ENCODE assay signal across 8 cellular contexts in genomic region chr12:69284131-69284530, GRCh38. TPM values are rescaled to one million over a fixed set of nuclear protein-coding genes. Genes with fewer than 3 reads are reported as not detected.
DNase-seq lines count a peak whose midpoint lies in the region; ATAC-seq, FAIRE-seq and TF ChIP-seq lines count a peak whose summit lies in the region.

No MANE protein-coding gene starts in this region.

- H3K9me3 ChIP-seq in heart right ventricle (no peaks in the 10 kb centered on the region), pancreas (no peaks in the 10 kb centered on the region)

- 0 to 2% methylated on average over 19 of the region's 19 CpGs for WGBS in heart right ventricle, 2 donors
- WGBS in pancreas, 2 donors = 0 to 1% methylated on average over 19 of the region's 19 CpGs

- H3K27ac ChIP-seq in heart right ventricle (no peak overlapping the region), pancreas (no peak overlapping the region)

- DNase-seq in DMS79 treated with DMSO at 0.1 percent for 48 hours (lab: John Stamatoyannopoulos, UW) = peak; percentile 11
- DNase-seq in NCI-H748 treated with DMSO at 0.1 percent for 48 hours (lab: John Stamatoyannopoulos, UW) = peak; percentile 40
- peak; percentile 48 for DNase-seq in amniotic stem cell (lab: John Stamatoyannopoulos, UW)
- DNase-seq in heart right ventricle = peak; percentile 76 to 80
- DNase-seq in pancreas = peak; percentile 49 to 83 (median 71)
- DNase-seq in NK-92 treated with Interleukin-12 subunit alpha and Interleukin-12 subunit beta, amount 100 ng/mL, for 24 hours (lab: John Stamatoyannopoulos, UW) = no peak

- H3K36me3 ChIP-seq in heart right ventricle = no peaks in the 10 kb centered on the region
- no peaks in the 10 kb centered on the region for H3K36me3 ChIP-seq in pancreas

- TF ChIP-seq CTCF in heart right ventricle (IDR thresholded peaks at IDR 0.05) = peak in 5 of 9 donors; percentile 13 to 33 (median 23)
- no peak for TF ChIP-seq CTCF in pancreas (IDR thresholded peaks at IDR 0.05)

- intact Hi-C loops in heart right ventricle (cut with DNase I) = no loop called here
- intact Hi-C loops in pancreas (cut with DNase I) = no loop called here

- no peak for FAIRE-seq in pancreas (lab: Jason Lieb, UNC)

- peak; percentile 70 for ATAC-seq in HG02678 (IDR thresholded peaks at IDR 0.05; ENCODE audit: unreplicated experiment)
- ATAC-seq in heart right ventricle = peak; percentile 76 to 93 (median 87)
- ATAC-seq in pancreas = peak; percentile 71 to 92 (median 84)
- no peak for ATAC-seq in GM18519 (IDR thresholded peaks at IDR 0.05; ENCODE audit: low FRiP score, unreplicated experiment)

- H3K4me3 ChIP-seq in heart right ventricle = peak overlapping the region in 9 of 10 donors; percentile 5 to 47 (median 40)
- H3K4me3 ChIP-seq in pancreas = peak overlapping the region in 1 of 4 donors; percentile 2

- H3K27me3 ChIP-seq in heart right ventricle = peaks cover 0 to 28% (median 0%) of the 10 kb centered on the region in 7 donors
- H3K27me3 ChIP-seq in pancreas = peaks cover 0 to 4% (median 0%) of the 10 kb centered on the region in 4 donors

- H3K4me1 ChIP-seq in heart right ventricle = peaks cover 0 to 20% (median 7%) of the 10 kb centered on the region in 9 donors
- peaks cover 0 to 6% (median 0%) of the 10 kb centered on the region in 3 donors for H3K4me1 ChIP-seq in pancreas

RNA-seq across cellular contexts. Expression of gene CPSF6, which starts 44.8 kb away (rescaled TPM):
- total RNA-seq in heart right ventricle (10 to 100 TPM; 23.9 to 34.6 (median 29.3) TPM), pancreas (10 to 100 TPM; 20.4 to 34.2 (median 28.8) TPM)
- polyA plus RNA-seq in heart right ventricle (10 to 100 TPM; 11.7 to 13.2 TPM), pancreas (10 to 100 TPM; 14.1 to 17.8 TPM)

Comparison
In these comparisons a context has a peak if more than half of its experiments do, and no peak if none do; other contexts are left out.
1. CTCF ChIP-seq: peak in heart right ventricle (5 of 9); none in pancreas (0 of 4).